1 cellular context compared by ENCODE assay signal in genomic region chr11:119121008-119121810, GRCh38.
TF ChIP-seq lines count a peak whose summit lies in the region.

TSS of gene HINFP (plus strand) at chr11:119121580. CDS start at chr11:119126945, 5,365 bp downstream.

TF ChIP-seq in HepG2, 621 proteins besides CTCF, POLR2A, EP300 and RAD21 (continued from another document and continues in another):
- 0 out of 2 replicates have a peak, but pooled peaks have one; percentile 18 for TF ChIP-seq CHCHD3 (CRISPR knock-in tag; IDR thresholded peaks at IDR 0.05)
- TF ChIP-seq GATAD1 (CRISPR knock-in tag; IDR thresholded peaks at IDR 0.05), result peak; percentile 84
- TF ChIP-seq ZSCAN31 (CRISPR knock-in tag; IDR thresholded peaks at IDR 0.05; ENCODE audit: low read depth), result 0 out of 2 replicates have a peak, but pooled peaks have one; percentile 44
- peak; percentile 89 for TF ChIP-seq ZFP91 (CRISPR knock-in tag; IDR thresholded peaks at IDR 0.05; ENCODE audit: borderline replicate concordance)
- 0 out of 2 replicates have a peak, but pooled peaks have one; percentile 30 for TF ChIP-seq RARA (CRISPR knock-in tag; IDR thresholded peaks at IDR 0.05)
- TF ChIP-seq HMGXB3 (CRISPR knock-in tag; IDR thresholded peaks at IDR 0.05; ENCODE audit: borderline replicate concordance), result peak; percentile 19; the same call in 1 of the 2 replicates
- 0 out of 2 replicates have a peak, but pooled peaks have one; percentile 34 for TF ChIP-seq PCBP1 (IDR thresholded peaks at IDR 0.05; ENCODE audit: borderline replicate concordance, low read depth, low read length)
- TF ChIP-seq KDM5B (CRISPR knock-in tag; IDR thresholded peaks at IDR 0.05; ENCODE audit: borderline replicate concordance), result peak; percentile 72; the same call in 1 of the 2 replicates
- TF ChIP-seq HOMEZ (CRISPR knock-in tag; IDR thresholded peaks at IDR 0.05; ENCODE audit: low read depth), result peak; percentile 22; the same call in 1 of the 2 replicates
- 0 out of 2 replicates have a peak, but pooled peaks have one; percentile 42 for TF ChIP-seq SNAPC5 (CRISPR knock-in tag; IDR thresholded peaks at IDR 0.05; ENCODE audit: borderline replicate concordance)
- no peak for TF ChIP-seq TP53 (CRISPR knock-in tag; conservative IDR thresholded peaks at IDR 0.05)
- peak; percentile 66; the same call in 1 of the 2 replicates for TF ChIP-seq SALL2 (CRISPR knock-in tag; IDR thresholded peaks at IDR 0.05)
- peak; percentile 82; the same call in 1 of the 2 replicates for TF ChIP-seq ATF7-NPFF (CRISPR knock-in tag; IDR thresholded peaks at IDR 0.05; ENCODE audit: low read depth)
- TF ChIP-seq SMYD3 (CRISPR knock-in tag; IDR thresholded peaks at IDR 0.05), result peak; percentile 91
- peak; percentile 89 for TF ChIP-seq PBX2 (CRISPR knock-in tag; IDR thresholded peaks at IDR 0.05)
- TF ChIP-seq ZNF605 (CRISPR knock-in tag; IDR thresholded peaks at IDR 0.05), result peak; percentile 63; the same call in 1 of the 2 replicates
- TF ChIP-seq SP2 (CRISPR knock-in tag; IDR thresholded peaks at IDR 0.05), result peak; percentile 98
- no peak for TF ChIP-seq ZNF101 (CRISPR knock-in tag; IDR thresholded peaks at IDR 0.05; ENCODE audit: borderline replicate concordance, low read depth)
- peak; percentile 90 for TF ChIP-seq ARID4A (CRISPR knock-in tag; IDR thresholded peaks at IDR 0.05; ENCODE audit: borderline replicate concordance)
- 0 out of 2 replicates have a peak, but pooled peaks have one; percentile 29 for TF ChIP-seq ZBTB7B (CRISPR knock-in tag; IDR thresholded peaks at IDR 0.05)
- TF ChIP-seq ZNF138 (CRISPR knock-in tag; IDR thresholded peaks at IDR 0.05; ENCODE audit: low read depth), result 0 out of 2 replicates have a peak, but pooled peaks have one; percentile 52
- TF ChIP-seq DNMT3B (CRISPR knock-in tag; conservative IDR thresholded peaks at IDR 0.05), result 0 out of 2 replicates have a peak, but pooled peaks have one; percentile 45
- TF ChIP-seq ZNF230 (CRISPR knock-in tag; IDR thresholded peaks at IDR 0.05), result peak; percentile 37; the same call in 1 of the 2 replicates
- TF ChIP-seq USF2 (IDR thresholded peaks at IDR 0.05; ENCODE audit: low read depth, low read length), result peak; percentile 94
- peak; percentile 96; the same call in 1 of the 2 replicates for TF ChIP-seq USF2 (CRISPR knock-in tag; IDR thresholded peaks at IDR 0.05; ENCODE audit: borderline replicate concordance)
- TF ChIP-seq MEIS2 (CRISPR knock-in tag; IDR thresholded peaks at IDR 0.05), result peak; percentile 50; the same call in 1 of the 2 replicates
- peak; percentile 14; the same call in 1 of the 2 replicates for TF ChIP-seq ZNF224 (CRISPR knock-in tag; IDR thresholded peaks at IDR 0.05)
- TF ChIP-seq ZNF501 (CRISPR knock-in tag; IDR thresholded peaks at IDR 0.05), result peak; percentile 85
- no peak for TF ChIP-seq ZC3H4 (CRISPR knock-in tag; IDR thresholded peaks at IDR 0.05; ENCODE audit: borderline replicate concordance)
- peak; percentile 97 for TF ChIP-seq FOXK1 (CRISPR knock-in tag; IDR thresholded peaks at IDR 0.05; ENCODE audit: borderline replicate concordance, low read depth)
- TF ChIP-seq NFKBIZ (CRISPR knock-in tag; IDR thresholded peaks at IDR 0.05), result 0 out of 2 replicates have a peak, but pooled peaks have one; percentile 32
- TF ChIP-seq SRSF9 (IDR thresholded peaks at IDR 0.05; ENCODE audit: borderline replicate concordance, insufficient read depth, low read depth, low read length, poor library complexity, severe bottlenecking), result no peak
- TF ChIP-seq MXD1 (CRISPR knock-in tag; IDR thresholded peaks at IDR 0.05), result peak; percentile 35
- peak; percentile 74; the same call in 1 of the 2 replicates for TF ChIP-seq ZBTB38 (CRISPR knock-in tag; IDR thresholded peaks at IDR 0.05)
- peak; percentile 62 for TF ChIP-seq ISL2 (CRISPR knock-in tag; IDR thresholded peaks at IDR 0.05)
- TF ChIP-seq ZNF451 (CRISPR knock-in tag; IDR thresholded peaks at IDR 0.05), result 0 out of 2 replicates have a peak, but pooled peaks have one; percentile 51
- TF ChIP-seq ZNF607 (CRISPR knock-in tag; IDR thresholded peaks at IDR 0.05; ENCODE audit: borderline replicate concordance), result peak; percentile 90; the same call in 1 of the 2 replicates
- 0 out of 2 replicates have a peak, but pooled peaks have one; percentile 29 for TF ChIP-seq IRF2 (CRISPR knock-in tag; IDR thresholded peaks at IDR 0.05)
- 0 out of 2 replicates have a peak, but pooled peaks have one; percentile 11 for TF ChIP-seq GMEB2 (CRISPR knock-in tag; IDR thresholded peaks at IDR 0.05; ENCODE audit: low read depth)
- TF ChIP-seq HOXA3 (CRISPR knock-in tag; IDR thresholded peaks at IDR 0.05), result peak; percentile 56
- no peak for TF ChIP-seq ZNF33A (CRISPR knock-in tag; IDR thresholded peaks at IDR 0.05; ENCODE audit: borderline replicate concordance)
- 0 out of 2 replicates have a peak, but pooled peaks have one; percentile 52 for TF ChIP-seq ETV6 (CRISPR knock-in tag; conservative IDR thresholded peaks at IDR 0.05)
- TF ChIP-seq PHF20 (CRISPR knock-in tag; IDR thresholded peaks at IDR 0.05), result peak; percentile 73
